In the genomic region with DNA sequence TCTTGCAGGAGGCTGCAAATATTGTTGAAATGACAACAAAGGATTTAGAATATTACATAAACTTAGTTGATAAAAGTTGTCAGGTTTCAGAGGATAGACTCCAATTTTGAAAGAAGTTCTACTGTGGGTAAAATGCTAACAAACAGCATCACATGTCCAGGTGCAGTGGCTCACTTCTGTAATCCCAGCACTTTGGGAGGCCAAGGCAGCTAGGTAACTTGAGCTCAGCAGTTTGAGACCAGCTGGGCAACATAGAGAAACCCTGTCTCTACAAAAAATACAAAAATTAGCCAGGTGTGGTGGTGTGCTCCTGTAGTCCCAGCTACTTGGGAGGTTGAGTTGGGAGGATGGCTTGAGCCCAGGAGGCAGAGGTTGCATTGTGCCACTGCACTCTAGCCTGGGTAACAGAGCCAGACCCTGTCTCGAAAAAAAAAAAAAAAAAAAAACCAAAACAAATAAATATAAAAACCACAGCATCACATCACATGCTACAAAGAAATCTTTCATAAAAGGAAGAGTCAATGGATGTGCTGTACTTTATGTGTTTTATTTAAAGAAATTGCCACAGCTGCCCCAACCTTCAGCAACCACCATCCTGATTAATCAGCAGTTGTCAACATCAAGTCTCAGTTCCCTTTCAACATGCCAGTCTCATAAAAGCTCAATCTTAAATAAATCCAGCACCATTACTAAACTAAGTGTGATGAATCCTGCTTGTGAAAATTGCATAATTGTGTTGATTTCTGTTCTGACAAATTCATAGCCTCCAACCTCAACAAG, we compare ENCODE assay signal across 24 cellular contexts.
DNase-seq lines count a peak whose midpoint lies in the region; ATAC-seq, FAIRE-seq and TF ChIP-seq lines count a peak whose summit lies in the region.
"Had no signal": no experiment of that assay in that cellular context is flagged by ENCODE, and none has a peak within 500 bp of the region (broad histone marks: within the 10 kb centered on the region; RNA-seq: fewer than 3 reads in every experiment).

No MANE protein-coding gene starts in this region.

- peak; percentile 41 for DNase-seq in LHCN-M2 (ENCODE audit: low read depth)
- peak; percentile 23 for DNase-seq in MV-4-11 (lab: John Stamatoyannopoulos, UW)
- no peak for DNase-seq in GM12878 (ENCODE audit: low read depth, low spot score)
- DNase-seq in middle frontal gyrus (ENCODE audit: extremely low spot score, low spot score): no peak
- no peak for DNase-seq in mesenchymal stem cell
- DNase-seq: ACHN; BE2C; C1 segment of cervical spinal cord; CD4-positive, CD25-positive, alpha-beta regulatory T cell; CD8-positive, alpha-beta memory T cell; COR-L47; DMS 273 treated with DMSO at 0.1 percent for 48 hours; DMS53; DND-41; EL; GOT3; H7; HFFc6 had no signal

- H2BK12ac ChIP-seq in mesenchymal stem cell (ENCODE audit: low read length in 2 of 2): no peak overlapping the region

- H3K4me1 ChIP-seq in GM12878 (ENCODE audit: control insufficient read depth, insufficient read depth, low read length) (no peaks in the 10 kb centered on the region), mesenchymal stem cell (ENCODE audit: control insufficient read depth, insufficient read depth, low read depth, low read length) (no peaks in the 10 kb centered on the region)
- H3K4me1 ChIP-seq: BE2C had no signal

- H2BK120ac ChIP-seq in mesenchymal stem cell (ENCODE audit: low read depth, low read length): no peak overlapping the region

- no peak overlapping the region for H3K4ac ChIP-seq in mesenchymal stem cell (ENCODE audit: low read depth in 1 of 2, low read length in 2 of 2)

- BruUV-seq in GM12878 (replicated peaks; lab: Mats Ljungman, UMichigan): no TSS peak

- RAD21 ChIA-PET in GM12878 (lab: Charles Lee; ENCODE audit: unreplicated experiment): no interaction called here

- CTCF ChIA-PET in GM12878 (lab: Yijun Ruan, JAX): no interaction called here

- H3K36me3 ChIP-seq in GM12878 (ENCODE audit: control insufficient read depth in 2 of 2, insufficient read depth in 2 of 2, low read length in 1 of 2) (no peaks in the 10 kb centered on the region), mesenchymal stem cell (ENCODE audit: control insufficient read depth in 1 of 2, insufficient read depth in 2 of 2, low read depth in 1 of 2, low read length in 2 of 2) (no peaks in the 10 kb centered on the region)
- H3K36me3 ChIP-seq: BE2C had no signal

- no peak for TF ChIP-seq CTCF in GM12878 (IDR thresholded peaks at IDR 0.05 in 2 of 3, conservative IDR thresholded peaks at IDR 0.05 in 1 of 3; ENCODE audit: control insufficient read depth in 2 of 3, extremely low read depth in 1 of 3, insufficient read depth in 1 of 3, low read depth in 3 of 3, low read length in 3 of 3)

- in situ Hi-C loops in GM12878 (cut with MboI): no loop called here

- no peaks in the 10 kb centered on the region for H3K79me2 ChIP-seq in GM12878 (ENCODE audit: control insufficient read depth, insufficient read depth, low read length)

- no peak overlapping the region for H4K8ac ChIP-seq in mesenchymal stem cell (ENCODE audit: low read length)

- H3K27me3 ChIP-seq in GM12878 (replicated peaks in 1 of 2; ENCODE audit: control insufficient read depth in 2 of 2, insufficient read depth in 2 of 2, low read length in 1 of 2) (no peaks in the 10 kb centered on the region), mesenchymal stem cell (ENCODE audit: control insufficient read depth in 1 of 2, insufficient read depth in 1 of 2, low read length in 2 of 2) (no peaks in the 10 kb centered on the region)
- H3K27me3 ChIP-seq: BE2C had no signal

- H2AK5ac ChIP-seq in mesenchymal stem cell (ENCODE audit: low read length, severe bottlenecking): no peak overlapping the region

- no peak overlapping the region for H2BK5ac ChIP-seq in mesenchymal stem cell (ENCODE audit: low read depth, low read length, poor library complexity, severe bottlenecking)

- H3K9me3 ChIP-seq in GM12878 (replicated peaks; ENCODE audit: control insufficient read depth, insufficient read depth, low read length) (no peaks in the 10 kb centered on the region), mesenchymal stem cell (ENCODE audit: control insufficient read depth, low read length) (no peaks in the 10 kb centered on the region)
- H3K9me3 ChIP-seq: BE2C had no signal

- H2AFZ ChIP-seq in GM12878 (ENCODE audit: control insufficient read depth, low read depth, low read length): no peak overlapping the region
- no peak overlapping the region for H2AFZ ChIP-seq in mesenchymal stem cell (ENCODE audit: low read depth, low read length)

- TF ChIP-seq EP300 in GM12878 (IDR thresholded peaks at IDR 0.05; ENCODE audit: borderline replicate concordance in 1 of 2, control insufficient read depth in 1 of 2, low read depth in 2 of 2, low read length in 2 of 2): no peak

- no CpG with 5 or more reads among the region's 1 CpG for WGBS in GM12878 (ENCODE audit: insufficient coverage, insufficient replicate concordance, low lambda C conversion rate, missing lambda C conversion rate)
- no CpG with 5 or more reads among the region's 1 CpG for WGBS in mesenchymal stem cell

- H2BK15ac ChIP-seq in mesenchymal stem cell (ENCODE audit: low read depth, poor library complexity, severe bottlenecking): no peak overlapping the region

- H4K20me1 ChIP-seq in GM12878 (ENCODE audit: control insufficient read depth, insufficient read depth): no peaks in the 10 kb centered on the region

- SMC1A ChIA-PET in GM12878 (lab: Charles Lee; ENCODE audit: uncharacterized antibody, unreplicated experiment): no interaction called here

- H3K23ac ChIP-seq in mesenchymal stem cell (ENCODE audit: low read length in 2 of 2): no peak overlapping the region

- no peak overlapping the region for H4K91ac ChIP-seq in mesenchymal stem cell (ENCODE audit: low read length)

- H3K4me2 ChIP-seq in GM12878 (ENCODE audit: control insufficient read depth, insufficient read depth): no peak overlapping the region
- no peak overlapping the region for H3K4me2 ChIP-seq in mesenchymal stem cell (ENCODE audit: low read length, poor library complexity, severe bottlenecking)

- no peak overlapping the region for H3K4me3 ChIP-seq in GM12878
- no peak overlapping the region for H3K4me3 ChIP-seq in mesenchymal stem cell (ENCODE audit: insufficient read depth in 1 of 2, low read depth in 1 of 2, low read length in 2 of 2)

- H3K27ac ChIP-seq in GM12878 (ENCODE audit: control insufficient read depth, insufficient read depth) (no peak overlapping the region), mesenchymal stem cell (ENCODE audit: low read length, poor library complexity, severe bottlenecking) (no peak overlapping the region)

- ATAC-seq in GM12878 (peak; percentile 27; the same call in 1 of the 3 replicates), HG02610 (IDR thresholded peaks at IDR 0.05; ENCODE audit: unreplicated experiment) (no peak)
- ATAC-seq: HCT116, HepG2 had no signal

- H3K79me1 ChIP-seq in mesenchymal stem cell (replicated peaks; ENCODE audit: low read length, poor library complexity, severe bottlenecking): no peaks in the 10 kb centered on the region

- POLR2A ChIA-PET in GM12878 (lab: Charles Lee): interaction anchor here (0.7 kb wide), 1 partner anchor 520 kb away, joined by 6 read pairs; no protein-coding TSS in a partner anchor

- no peak for FAIRE-seq in GM12878 (lab: Jason Lieb, UNC)
- FAIRE-seq: A204.1, GM12891, GM18507, HepG2 had no signal

- no peak overlapping the region for H3K18ac ChIP-seq in mesenchymal stem cell (ENCODE audit: low read depth in 1 of 2, low read length in 2 of 2)

- no peak for TF ChIP-seq RAD21 in GM12878 (IDR thresholded peaks at IDR 0.05; ENCODE audit: insufficient read depth, low read depth, low read length)

- intact Hi-C loops in GM12878 (cut with micrococcal nuclease; ENCODE audit: unreplicated experiment): no loop called here

- H3K14ac ChIP-seq in mesenchymal stem cell (ENCODE audit: low read length in 2 of 2): no peak overlapping the region

- TF ChIP-seq POLR2A in GM12878 (IDR thresholded peaks at IDR 0.05; ENCODE audit: low read depth, low read length): no peak

- H3K9ac ChIP-seq in GM12878 (ENCODE audit: control insufficient read depth, insufficient read depth, low read length) (no peak overlapping the region), mesenchymal stem cell (ENCODE audit: low read length) (no peak overlapping the region)

TF ChIP-seq in GM12878, 131 proteins besides CTCF, POLR2A, EP300 and RAD21:
- TF ChIP-seq TCF7 (IDR thresholded peaks at IDR 0.05; ENCODE audit: borderline replicate concordance) (no peak), SPI1 (IDR thresholded peaks at IDR 0.05; ENCODE audit: borderline replicate concordance, insufficient read depth, low read depth, low read length) (peak; percentile 11; the same call in 1 of the 2 replicates)

Comparison
In these comparisons a context has a peak if more than half of its experiments do, and no peak if none do; other contexts are left out.
1. DNase-seq: peak in LHCN-M2 (single experiment) and MV-4-11 (single experiment); none in GM12878 (single experiment), middle frontal gyrus (single experiment) and mesenchymal stem cell (single experiment).